20 cellular contexts compared by ENCODE assay signal in genomic region chr6:70864404-70864803, GRCh38.
"Had no signal": no experiment of that assay in that cellular context is flagged by ENCODE, and none has a peak within 500 bp of the region (broad histone marks: within the 10 kb centered on the region; RNA-seq: fewer than 3 reads in every experiment).

No MANE protein-coding gene starts in this region.

- H3K4me3 Mint-ChIP-seq: activated B cell treated with CpG ODN at 0.5 μM for 24 hours; activated naive CD8-positive, alpha-beta T cell treated with anti-CD3 and anti-CD28 coated beads, Interleukin-2, amount 10 ng/mL, durations not matched to agents 7 days and 5 days; activated T-helper 1 cell treated with anti-CD3 and anti-CD28 coated beads, Interleukin-12 subunit alpha, Interleukin-12 subunit beta, Interleukin-2, Interleukin-4 antibody, amounts not matched to agents 30 ng/mL and 10 ng/mL and 1 ng/mL, durations not matched to agents 14 hours and 24 hours and 36 hours; brain; mesothelial cell of epicardium; stimulated activated memory B cell treated with anti-CD40 and anti-IgM and Interleukin-4, amounts not matched to agents 10 μg/mL and 1 μg/mL and 100 μg/mL, for 72 hours; T-helper 1 cell treated with Interleukin-12 subunit alpha and Interleukin-12 subunit beta and Interleukin-4 antibody, amounts not matched to agents 30 μg/mL and 1 μg/mL, for 36 hours had no signal

- FAIRE-seq: urothelium cell line had no signal

- DNase-seq: activated B cell treated with CpG ODN at 0.5 μM for 24 hours; activated CD4-positive, alpha-beta T cell treated with anti-CD3 and anti-CD28 coated beads, Interleukin-2, amount 50 U/mL, for 1 hour; activated naive CD4-positive, alpha-beta T cell; activated naive CD8-positive, alpha-beta T cell treated with anti-CD3 and anti-CD28 coated beads, Interleukin-2, amount 10 ng/mL, durations not matched to agents 7 days and 5 days; central memory CD4-positive, alpha-beta T cell; effector CD8-positive, alpha-beta T cell; foreskin keratinocyte; left cardiac atrium; lower lobe of right lung; stimulated activated CD4-positive, alpha-beta T cell treated with anti-CD3 and anti-CD28 coated beads, Interleukin-12 subunit alpha, Interleukin-12 subunit beta, amount 100 ng/mL, for 4 hours; stimulated activated CD4-positive, alpha-beta T cell treated with anti-CD3 and anti-CD28 coated beads, Interleukin-2, amount 100 ng/mL, for 24 hours; tibial artery had no signal

- H3K9me3 Mint-ChIP-seq: activated T-helper 1 cell treated with anti-CD3 and anti-CD28 coated beads, Interleukin-12 subunit alpha, Interleukin-12 subunit beta, Interleukin-2, Interleukin-4 antibody, amounts not matched to agents 30 ng/mL and 10 ng/mL and 1 ng/mL, durations not matched to agents 14 hours and 24 hours and 36 hours; mesothelial cell of epicardium; T-helper 1 cell treated with Interleukin-12 subunit alpha and Interleukin-12 subunit beta and Interleukin-4 antibody, amounts not matched to agents 30 μg/mL and 1 μg/mL, for 36 hours had no signal

- H3K4me1 ChIP-seq: foreskin keratinocyte, lower lobe of right lung, parathyroid adenoma, tibial artery had no signal

- H3K4me1 Mint-ChIP-seq: activated naive CD8-positive, alpha-beta T cell treated with anti-CD3 and anti-CD28 coated beads, Interleukin-2, amount 10 ng/mL, durations not matched to agents 7 days and 5 days; mesothelial cell of epicardium had no signal

- H3K27me3 Mint-ChIP-seq: activated B cell treated with CpG ODN at 0.5 μM for 24 hours; brain; stimulated activated memory B cell treated with anti-CD40 and anti-IgM and Interleukin-4, amounts not matched to agents 10 μg/mL and 1 μg/mL and 100 μg/mL, for 72 hours had no signal

- H3K27ac Mint-ChIP-seq: activated B cell treated with CpG ODN at 0.5 μM for 24 hours; activated naive CD8-positive, alpha-beta T cell treated with anti-CD3 and anti-CD28 coated beads, Interleukin-2, amount 10 ng/mL, durations not matched to agents 7 days and 5 days; activated T-helper 1 cell treated with anti-CD3 and anti-CD28 coated beads, Interleukin-12 subunit alpha, Interleukin-12 subunit beta, Interleukin-2, Interleukin-4 antibody, amounts not matched to agents 30 ng/mL and 10 ng/mL and 1 ng/mL, durations not matched to agents 14 hours and 24 hours and 36 hours; mesothelial cell of epicardium; stimulated activated memory B cell treated with anti-CD40 and anti-IgM and Interleukin-4, amounts not matched to agents 10 μg/mL and 1 μg/mL and 100 μg/mL, for 72 hours; T-helper 1 cell treated with Interleukin-12 subunit alpha and Interleukin-12 subunit beta and Interleukin-4 antibody, amounts not matched to agents 30 μg/mL and 1 μg/mL, for 36 hours had no signal

- H3K9me3 ChIP-seq: lower lobe of right lung, tibial artery had no signal

- H2AFZ ChIP-seq: parathyroid adenoma had no signal

- H3K4me3 ChIP-seq: coronary artery, lower lobe of right lung, tibial artery had no signal

- ATAC-seq: foreskin keratinocyte, left cardiac atrium, lower lobe of right lung had no signal

- H3K79me2 ChIP-seq: parathyroid adenoma had no signal

- H3K9ac ChIP-seq: parathyroid adenoma had no signal

- H3K27ac ChIP-seq: coronary artery, foreskin keratinocyte, lower lobe of right lung, parathyroid adenoma, tibial artery had no signal

- H3K27me3 ChIP-seq: tibial artery had no signal
